ENCODE assay signal across 15 cellular contexts in genomic region chr1:226659641-226660040, GRCh38.
DNase-seq lines count a peak whose midpoint lies in the region; ATAC-seq, FAIRE-seq and TF ChIP-seq lines count a peak whose summit lies in the region.
"Had no signal": no experiment of that assay in that cellular context is flagged by ENCODE, and none has a peak within 500 bp of the region (broad histone marks: within the 10 kb centered on the region; RNA-seq: fewer than 3 reads in every experiment).

No MANE protein-coding gene starts in this region.

- H4K20me1 ChIP-seq in BLaER1 (peaks cover 54% of the 10 kb centered on the region), astrocyte (ENCODE audit: insufficient read depth, low read length) (no peaks in the 10 kb centered on the region)

- DNase-seq in CD8-positive, alpha-beta memory T cell = no peak
- DNase-seq in astrocyte (ENCODE audit: low read depth) (no peak), foreskin melanocyte (no peak), colonic mucosa (no peak)
- DNase-seq: activated CD4-positive, alpha-beta T cell treated with anti-CD3 and anti-CD28 coated beads for 48 hours; activated gamma-delta T cell treated with Interleukin-2 at 50 U/mL for 16 hours; NCI-H1105 treated with DMSO at 0.1 percent for 48 hours; NCI-H446 treated with DMSO at 0.1 percent for 48 hours; T-helper 1 cell had no signal

- FAIRE-seq in astrocyte (lab: Jason Lieb, UNC) = no peak

- CTCF ChIA-PET in CD8-positive, alpha-beta memory T cell (lab: Charles Lee) = no interaction called here

- ATAC-seq in HG02938 (IDR thresholded peaks at IDR 0.05; ENCODE audit: unreplicated experiment) = no peak
- ATAC-seq in GM21381 (IDR thresholded peaks at IDR 0.05; ENCODE audit: unreplicated experiment) = no peak
- ATAC-seq: CD8-positive, alpha-beta T cell; Panc1 had no signal

- H2AFZ ChIP-seq in astrocyte (ENCODE audit: low read depth, low read length) = no peak overlapping the region

- H3K9me3 ChIP-seq in BLaER1 (no peaks in the 10 kb centered on the region), astrocyte (ENCODE audit: insufficient read depth, low read depth, low read length) (no peaks in the 10 kb centered on the region), muscle layer of duodenum (ENCODE audit: control insufficient read depth in 1 of 2, low read length in 2 of 2) (no peaks in the 10 kb centered on the region), colonic mucosa (no peaks in the 10 kb centered on the region)
- H3K9me3 ChIP-seq in CD8-positive, alpha-beta memory T cell (ENCODE audit: low read length) = no peaks in the 10 kb centered on the region

- POLR2A ChIA-PET in CD8-positive, alpha-beta memory T cell (lab: Charles Lee) = no interaction called here

- H3K4me2 ChIP-seq in BLaER1 (no peak overlapping the region; the same call in 1 of the 2 replicates), astrocyte (ENCODE audit: low read length) (no peak overlapping the region)

- TF ChIP-seq CTCF in astrocyte (IDR thresholded peaks at IDR 0.05; ENCODE audit: insufficient read depth, low read depth, low read length) (no peak), colonic mucosa (IDR thresholded peaks at IDR 0.05) (no peak)

- H3K4me3 ChIP-seq in BLaER1 (no peak overlapping the region), astrocyte (ENCODE audit: insufficient read depth, low read depth, low read length) (no peak overlapping the region), muscle layer of duodenum (ENCODE audit: low read depth in 1 of 2, low read length in 2 of 2) (peak overlapping the region in 1 of 2 donors; percentile 30), colonic mucosa (no peak overlapping the region)
- H3K4me3 ChIP-seq in CD8-positive, alpha-beta memory T cell (ENCODE audit: low read length) = no peak overlapping the region

- H3K4me1 Mint-ChIP-seq in CD8-positive, alpha-beta memory T cell = peaks cover 0 to 78% (median 58%) of the 10 kb centered on the region in 3 donors
- peaks cover 67% of the 10 kb centered on the region for H3K4me1 Mint-ChIP-seq in astrocyte (ENCODE audit: low read depth, unreplicated experiment)

- intact Hi-C loops in colonic mucosa (cut with DNase I) = no loop called here

- H3K27me3 Mint-ChIP-seq in CD8-positive, alpha-beta memory T cell = no peaks in the 10 kb centered on the region
- H3K27me3 Mint-ChIP-seq in astrocyte (ENCODE audit: low read depth, unreplicated experiment) = no peaks in the 10 kb centered on the region

- H3K36me3 Mint-ChIP-seq in CD8-positive, alpha-beta memory T cell = peaks cover 0 to 47% (median 2%) of the 10 kb centered on the region in 3 donors
- no peaks in the 10 kb centered on the region for H3K36me3 Mint-ChIP-seq in astrocyte (ENCODE audit: low read depth, unreplicated experiment)

- H3K27me3 ChIP-seq in BLaER1 (no peaks in the 10 kb centered on the region), astrocyte (ENCODE audit: insufficient read depth, low read length) (no peaks in the 10 kb centered on the region), muscle layer of duodenum (ENCODE audit: low read depth, low read length) (no peaks in the 10 kb centered on the region), colonic mucosa (no peaks in the 10 kb centered on the region)
- no peaks in the 10 kb centered on the region for H3K27me3 ChIP-seq in CD8-positive, alpha-beta memory T cell (ENCODE audit: insufficient read depth, low read length, poor library complexity, severe bottlenecking)

- H3K4me1 ChIP-seq in BLaER1 (no peaks in the 10 kb centered on the region), astrocyte (ENCODE audit: insufficient read depth, low read length) (peaks cover 64% of the 10 kb centered on the region), muscle layer of duodenum (ENCODE audit: control insufficient read depth in 1 of 2, insufficient read depth in 2 of 2, low read length in 2 of 2) (peaks cover 84 to 98% of the 10 kb centered on the region in 2 donors), colonic mucosa (peaks cover 12% of the 10 kb centered on the region)
- peaks cover 17% of the 10 kb centered on the region for H3K4me1 ChIP-seq in CD8-positive, alpha-beta memory T cell (ENCODE audit: insufficient read depth, low read length)

- H3K27ac ChIP-seq in BLaER1 (peak overlapping the region; percentile 80), astrocyte (ENCODE audit: low read depth, low read length) (no peak overlapping the region), muscle layer of duodenum (ENCODE audit: low read length) (peak overlapping the region; percentile 91), colonic mucosa (no peak overlapping the region)
- no peak overlapping the region for H3K27ac ChIP-seq in CD8-positive, alpha-beta memory T cell (ENCODE audit: low read depth, low read length)

- H3K79me2 ChIP-seq in astrocyte (ENCODE audit: insufficient read depth, low read length) = no peaks in the 10 kb centered on the region

- peak overlapping the region in 3 of 7 donors; percentile 45 to 85 (median 52) for H3K4me3 Mint-ChIP-seq in CD8-positive, alpha-beta memory T cell
- no peak overlapping the region for H3K4me3 Mint-ChIP-seq in astrocyte (ENCODE audit: unreplicated experiment)

- H3K9ac ChIP-seq in BLaER1 (peak overlapping the region; percentile 64; the same call in 1 of the 2 replicates), astrocyte (ENCODE audit: low read length) (no peak overlapping the region), colonic mucosa (ENCODE audit: low read depth in 2 of 2, low read length in 2 of 2) (no peak overlapping the region)

- peak overlapping the region in 7 of 8 donors; percentile 89 to 99 (median 98) for H3K27ac Mint-ChIP-seq in CD8-positive, alpha-beta memory T cell
- H3K27ac Mint-ChIP-seq in astrocyte (ENCODE audit: unreplicated experiment) = peak overlapping the region; percentile 7
- H3K27ac Mint-ChIP-seq: CD8-positive, alpha-beta T cell had no signal

- no peaks in the 10 kb centered on the region for H3K9me3 Mint-ChIP-seq in CD8-positive, alpha-beta memory T cell
- no peaks in the 10 kb centered on the region for H3K9me3 Mint-ChIP-seq in astrocyte (ENCODE audit: unreplicated experiment)
- H3K9me3 Mint-ChIP-seq: CD8-positive, alpha-beta T cell had no signal

- no peaks in the 10 kb centered on the region for H3K36me3 ChIP-seq in BLaER1
- H3K36me3 ChIP-seq in CD8-positive, alpha-beta memory T cell (ENCODE audit: insufficient read depth, low read length) = no peaks in the 10 kb centered on the region
- H3K36me3 ChIP-seq in astrocyte (ENCODE audit: insufficient read depth, low read length) = no peaks in the 10 kb centered on the region
- H3K36me3 ChIP-seq in muscle layer of duodenum (ENCODE audit: control insufficient read depth in 1 of 2, insufficient read depth in 2 of 2, low read length in 2 of 2) = no peaks in the 10 kb centered on the region
- H3K36me3 ChIP-seq in colonic mucosa = no peaks in the 10 kb centered on the region

Comparison
In these comparisons a context has a peak if more than half of its experiments do, and no peak if none do; other contexts are left out.
1. H3K27ac ChIP-seq: peak in BLaER1 (single experiment) and muscle layer of duodenum (single experiment); none in CD8-positive, alpha-beta memory T cell (single experiment), astrocyte (single experiment) and colonic mucosa (single experiment).